ENCODE assay signal across 20 cellular contexts in the genomic region with DNA sequence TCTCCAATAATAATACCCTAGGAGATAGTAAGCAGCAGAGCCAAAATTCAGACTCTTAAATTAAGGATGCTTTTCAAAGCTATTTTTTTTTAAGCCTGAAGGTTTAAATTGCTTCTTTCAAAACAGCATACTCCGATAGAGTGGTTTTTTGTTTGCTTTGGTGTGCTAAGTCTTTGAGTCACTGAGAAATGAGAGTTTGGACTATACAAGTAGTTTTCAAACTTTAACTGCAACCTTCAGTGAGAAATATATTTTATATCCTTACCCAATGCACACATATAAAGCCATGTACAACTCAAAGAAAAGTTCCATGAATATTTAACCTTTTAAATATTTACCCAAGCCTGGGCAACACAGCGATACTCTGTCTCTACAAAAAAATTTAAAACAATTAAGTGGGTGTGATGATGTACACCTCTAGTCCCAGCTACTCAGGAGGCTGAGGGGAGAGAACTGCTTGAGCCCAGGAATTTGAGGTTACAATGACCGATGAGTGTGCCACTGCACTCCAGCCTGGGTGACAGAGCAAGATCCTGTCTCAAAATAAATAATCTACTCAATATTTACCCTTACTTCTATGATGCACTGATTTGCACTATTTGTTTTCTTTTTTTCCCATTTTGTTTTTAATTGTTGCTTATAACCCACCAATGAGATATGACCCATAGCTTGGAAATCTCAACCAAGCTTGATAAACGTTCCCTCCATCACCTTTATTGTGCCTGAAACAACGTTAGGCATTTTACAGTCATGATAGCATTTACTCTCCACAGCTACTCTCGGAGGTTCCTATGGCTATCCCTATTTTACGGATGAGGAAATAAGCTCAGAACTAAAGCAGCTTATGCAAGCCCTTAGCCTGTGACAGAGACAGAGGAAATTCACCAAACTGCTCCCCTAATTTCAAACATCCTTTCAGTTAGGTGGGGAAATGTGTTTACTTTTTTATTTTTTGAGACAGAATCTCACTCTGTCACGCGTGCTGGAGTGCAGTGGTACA. TPM values are rescaled to one million over a fixed set of nuclear protein-coding genes. Genes with fewer than 3 reads are reported as not detected.
DNase-seq lines count a peak whose midpoint lies in the region; ATAC-seq and TF ChIP-seq lines count a peak whose summit lies in the region.
"Had no signal": no experiment of that assay in that cellular context is flagged by ENCODE, and none has a peak within 500 bp of the region (broad histone marks: within the 10 kb centered on the region; RNA-seq: fewer than 3 reads in every experiment).

No MANE protein-coding gene starts in this region.

- TF ChIP-seq CTCF in coronary artery (IDR thresholded peaks at IDR 0.05) (no peak), tibial artery (IDR thresholded peaks at IDR 0.05) (no peak)

- peaks cover 9% of the 10 kb centered on the region for H3K4me1 ChIP-seq in mesenchymal stem cell (ENCODE audit: control insufficient read depth, insufficient read depth, low read depth, low read length)
- peaks cover 0 to 89% (median 55%) of the 10 kb centered on the region in 4 donors for H3K4me1 ChIP-seq in tibial artery

- no peak overlapping the region for H2BK12ac ChIP-seq in mesenchymal stem cell (ENCODE audit: low read length in 2 of 2)

- H4K91ac ChIP-seq in mesenchymal stem cell (ENCODE audit: low read length), result no peak overlapping the region

- no peak overlapping the region for H4K8ac ChIP-seq in mesenchymal stem cell (ENCODE audit: low read length)

- H2BK15ac ChIP-seq in mesenchymal stem cell (ENCODE audit: low read depth, poor library complexity, severe bottlenecking), result no peak overlapping the region

- no peak overlapping the region for H2BK120ac ChIP-seq in mesenchymal stem cell (ENCODE audit: low read depth, low read length)

- no peak overlapping the region for H3K9ac ChIP-seq in mesenchymal stem cell (ENCODE audit: low read length)
- H3K9ac ChIP-seq: GM23248 had no signal

- H3K27ac ChIP-seq in coronary artery (peak overlapping the region; percentile 25 to 87), mesenchymal stem cell (ENCODE audit: low read length, poor library complexity, severe bottlenecking) (peak overlapping the region; percentile 34), tibial artery (peak overlapping the region; percentile 76 to 81)
- H3K27ac ChIP-seq: 22Rv1, foreskin keratinocyte had no signal

- H2AK5ac ChIP-seq in mesenchymal stem cell (ENCODE audit: low read length, severe bottlenecking), result no peak overlapping the region

- H3K4me2 ChIP-seq in mesenchymal stem cell (ENCODE audit: low read length, poor library complexity, severe bottlenecking), result no peak overlapping the region

- no peak for ATAC-seq in GM18517 (IDR thresholded peaks at IDR 0.05; ENCODE audit: unreplicated experiment)
- ATAC-seq: activated T-cell treated with anti-CD3 and anti-CD28 coated beads, Interleukin-2, amount 50 U/mL, for 4 hours; foreskin keratinocyte; GM12878; left cardiac atrium had no signal

- H3K23ac ChIP-seq in mesenchymal stem cell (ENCODE audit: low read length in 2 of 2), result no peak overlapping the region

- intact Hi-C loops in tibial artery (cut with DNase I; ENCODE audit: low total_unique reads), result loop anchor here (2.0 kb wide), 1 partner anchor 16 kb away; no protein-coding TSS in a partner anchor

- H2BK5ac ChIP-seq in mesenchymal stem cell (ENCODE audit: low read depth, low read length, poor library complexity, severe bottlenecking), result no peak overlapping the region

- H3K4me3 ChIP-seq in coronary artery, result no peak overlapping the region
- no peak overlapping the region for H3K4me3 ChIP-seq in mesenchymal stem cell (ENCODE audit: insufficient read depth in 1 of 2, low read depth in 1 of 2, low read length in 2 of 2)
- no peak overlapping the region for H3K4me3 ChIP-seq in tibial artery
- H3K4me3 ChIP-seq: GM12878, GM23248 had no signal

- no peaks in the 10 kb centered on the region for H3K27me3 ChIP-seq in mesenchymal stem cell (ENCODE audit: control insufficient read depth in 1 of 2, insufficient read depth in 1 of 2, low read length in 2 of 2)
- H3K27me3 ChIP-seq in tibial artery, result no peaks in the 10 kb centered on the region
- H3K27me3 ChIP-seq: foreskin keratinocyte had no signal

- H3K36me3 ChIP-seq in mesenchymal stem cell (ENCODE audit: control insufficient read depth in 1 of 2, insufficient read depth in 2 of 2, low read depth in 1 of 2, low read length in 2 of 2) (peaks cover 0 to 23% of the 10 kb centered on the region in 2 experiments), tibial artery (no peaks in the 10 kb centered on the region)

- DNase-seq in NCI-H82 (lab: John Stamatoyannopoulos, UW) (peak; percentile 59), NCI-H82 treated with DMSO at 0.1 percent for 48 hours (lab: John Stamatoyannopoulos, UW; ENCODE audit: unreplicated experiment) (no peak), coronary artery (ENCODE audit: low spot score) (no peak), mesenchymal stem cell (no peak), tibial artery (no peak), DMS79 (lab: John Stamatoyannopoulos, UW) (no peak), globus pallidus (ENCODE audit: low spot score) (no peak)
- DNase-seq: activated naive CD4-positive, alpha-beta T cell treated with anti-CD3 and anti-CD28 coated beads, Interleukin-2, amount 50 U/mL, for 16 hours; activated T-cell treated with anti-CD3 and anti-CD28 coated beads, Interleukin-2, amount 50 U/mL, for 4 hours; foreskin keratinocyte; GF-D8; GM23248; left cardiac atrium; NCI-H1694; NCI-H446; Right ventricle myocardium superior; small intestine had no signal

- no peak overlapping the region for H3K18ac ChIP-seq in mesenchymal stem cell (ENCODE audit: low read depth in 1 of 2, low read length in 2 of 2)

- WGBS in mesenchymal stem cell, result 95% methylated on average over 7 of the region's 9 CpGs

- H3K79me1 ChIP-seq in mesenchymal stem cell (replicated peaks; ENCODE audit: low read length, poor library complexity, severe bottlenecking), result peaks cover 1% of the 10 kb centered on the region

- H3K4ac ChIP-seq in mesenchymal stem cell (ENCODE audit: low read depth in 1 of 2, low read length in 2 of 2), result no peak overlapping the region

- no peak overlapping the region for H2AFZ ChIP-seq in mesenchymal stem cell (ENCODE audit: low read depth, low read length)
- H2AFZ ChIP-seq: GM23248 had no signal

- no peak overlapping the region for H3K14ac ChIP-seq in mesenchymal stem cell (ENCODE audit: low read length in 2 of 2)

- H3K9me3 ChIP-seq in mesenchymal stem cell (ENCODE audit: control insufficient read depth, low read length) (no peaks in the 10 kb centered on the region), tibial artery (no peaks in the 10 kb centered on the region)

RNA-seq across cellular contexts. Expression of a gene that starts 19.0 kb away (rescaled TPM):
- polyA plus RNA-seq in mesenchymal stem cell (2013, experiment 1 of 2), result 7.9 TPM
- polyA plus RNA-seq in mesenchymal stem cell (2013, experiment 2 of 2), result 8.2 TPM

RNA-seq across cellular contexts. Expression of a gene that starts 19.4 kb away (rescaled TPM):
- 17.2 TPM for polyA plus RNA-seq in mesenchymal stem cell (2013, experiment 1 of 2)
- polyA plus RNA-seq in mesenchymal stem cell (2013, experiment 2 of 2), result 14.6 TPM
